8 cellular contexts compared by ENCODE assay signal in genomic region chr6:157980288-157981131, GRCh38. TPM values are rescaled to one million over a fixed set of nuclear protein-coding genes. Genes with fewer than 3 reads are reported as not detected.
A peak's percentile ranks its signal among the peaks of the same experiment; 100 is the strongest.
DNase-seq lines count a peak whose midpoint lies in the region; ATAC-seq and TF ChIP-seq lines count a peak whose summit lies in the region.

No MANE protein-coding gene starts in this region.

- TF ChIP-seq POLR2A in heart left ventricle (IDR thresholded peaks at IDR 0.05) = no peak

- peaks cover 0 to 47% (median 12%) of the 10 kb centered on the region in 12 donors for H3K4me1 ChIP-seq in heart left ventricle

- H3K27ac ChIP-seq in VCaP (peak overlapping the region; percentile 94), heart left ventricle (peak overlapping the region in 10 of 12 donors; percentile 63 to 92 (median 78)), skin epidermis (peak overlapping the region in 9 of 21 experiments; percentile 21 to 91 (median 86))

- H3K9me3 ChIP-seq in heart left ventricle = no peaks in the 10 kb centered on the region

- TF ChIP-seq CTCF in VCaP (conservative IDR thresholded peaks at IDR 0.05) (no peak), heart left ventricle (IDR thresholded peaks at IDR 0.05) (no peak)

- H3K36me3 ChIP-seq in heart left ventricle = no peaks in the 10 kb centered on the region

- ATAC-seq in heart left ventricle = peak in 3 of 4 donors; percentile 38 to 50 (median 44)
- no peak for ATAC-seq in GM18907 (IDR thresholded peaks at IDR 0.05; ENCODE audit: unreplicated experiment)

- H3K4me3 ChIP-seq in heart left ventricle (peak overlapping the region in 9 of 12 donors; percentile 68 to 100 (median 93)), skin epidermis (peak overlapping the region in 5 of 7 experiments; percentile 72 to 95 (median 91))

- intact Hi-C loops in heart left ventricle (cut with DNase I) = loop anchor here (1.0 to 5.0 kb wide), 8 partner anchors 47 to 92 kb away; no protein-coding TSS in a partner anchor

- H3K27me3 ChIP-seq in heart left ventricle = no peaks in the 10 kb centered on the region

- WGBS in heart left ventricle, 4 donors = 44 to 79% (median 59%) methylated on average over 15 to 19 of the region's 19 CpGs

- peak; percentile 44 for DNase-seq in activated T-cell treated with anti-CD3 and anti-CD28 coated beads, Interleukin-2, amount 50 U/mL, for 1 hour
- no peak for DNase-seq in activated T-cell treated with anti-CD3 and anti-CD28 coated beads for 4 hours
- peak in 1 of 5 donors; percentile 55 for DNase-seq in heart left ventricle
- DNase-seq in RKO (ENCODE audit: low spot score) = no peak
- DNase-seq in medulla oblongata (ENCODE audit: extremely low spot score) = no peak

RNA-seq across cellular contexts. Expression of gene SYNJ2, which starts 1.2 kb away (rescaled TPM):
- 10 to 100 TPM in 8 of 9 donors, 1 to 10 TPM in 1; 7.5 to 27.0 (median 18.2) TPM for total RNA-seq in heart left ventricle
- polyA plus RNA-seq in heart left ventricle = 10 to 100 TPM; 15.0 to 25.8 TPM
